ENCODE assay signal across 17 cellular contexts in the genomic region with DNA sequence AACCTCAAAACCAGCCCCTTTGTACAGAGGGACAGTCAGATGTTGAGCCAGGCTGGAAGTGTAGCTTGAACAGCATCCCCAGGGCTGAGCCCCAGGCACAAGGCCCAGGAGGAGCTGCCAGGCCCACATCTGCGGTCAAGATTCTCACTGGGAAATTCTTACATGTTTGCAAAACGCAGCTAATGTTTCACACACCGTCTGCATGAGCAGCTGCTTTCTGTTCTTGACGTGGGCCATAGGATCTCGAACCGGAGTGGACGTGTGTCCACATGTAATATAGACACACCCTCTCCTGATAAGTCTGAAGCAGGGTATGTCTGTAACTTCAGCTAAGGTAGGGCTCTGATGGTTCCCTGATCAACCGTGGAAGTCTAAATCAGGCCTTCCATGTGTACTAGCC. TPM values are rescaled to one million over a fixed set of nuclear protein-coding genes. Genes with fewer than 3 reads are reported as not detected.
DNase-seq lines count a peak whose midpoint lies in the region; ATAC-seq and TF ChIP-seq lines count a peak whose summit lies in the region.
"Had no signal": no experiment of that assay in that cellular context is flagged by ENCODE, and none has a peak within 500 bp of the region (broad histone marks: within the 10 kb centered on the region; RNA-seq: fewer than 3 reads in every experiment).

No MANE protein-coding gene starts in this region.

- dilution Hi-C loops in mammary epithelial cell (cut with HindIII; ENCODE audit: low sequenced_read_pairs): no loop called here

- peaks cover 33% of the 10 kb centered on the region for H3K36me3 Mint-ChIP-seq in CD8-positive, alpha-beta T cell
- peaks cover 0 to 2% of the 10 kb centered on the region in 2 donors for H3K36me3 Mint-ChIP-seq in activated naive CD4-positive, alpha-beta T cell treated with anti-CD3 and anti-CD28 coated beads, Interleukin-2, amount 50 U/mL, for 72 hours

- no peaks in the 10 kb centered on the region for H3K9me3 ChIP-seq in mammary epithelial cell (replicated peaks; ENCODE audit: insufficient read depth, low read length)
- no peaks in the 10 kb centered on the region for H3K9me3 ChIP-seq in CD8-positive, alpha-beta T cell (ENCODE audit: low read length)

- H4K20me1 ChIP-seq in mammary epithelial cell (ENCODE audit: insufficient read depth, low read length): no peaks in the 10 kb centered on the region

- no peaks in the 10 kb centered on the region for H3K36me3 ChIP-seq in mammary epithelial cell (ENCODE audit: insufficient read depth, low read length)
- no peaks in the 10 kb centered on the region for H3K36me3 ChIP-seq in CD8-positive, alpha-beta T cell (ENCODE audit: insufficient read depth, low read length)

- WGBS in mammary epithelial cell (ENCODE audit: low coverage, missing lambda C conversion rate): 75% methylated on average over 8 of the region's 8 CpGs

- no TSS peak for BruUV-seq in mammary epithelial cell (replicated peaks; lab: Mats Ljungman, UMichigan)

- H2AFZ ChIP-seq in mammary epithelial cell (ENCODE audit: low read depth, low read length): no peak overlapping the region

- intact Hi-C loops in mammary epithelial cell (cut with micrococcal nuclease) (no loop called here), left cardiac atrium (cut with DNase I) (loop anchor here (10.0 kb wide), 2 partner anchors 282 to 392 kb away; a partner anchor contains a TSS), sciatic nerve (cut with DNase I) (no loop called here)
- intact Hi-C loops in CD8-positive, alpha-beta T cell (cut with DNase I, micrococcal nuclease): no loop called here

- no peak overlapping the region for H3K9ac ChIP-seq in mammary epithelial cell (ENCODE audit: insufficient read depth, low read length)

- no peak overlapping the region for H3K27ac ChIP-seq in mammary epithelial cell (ENCODE audit: insufficient read depth, low read depth, low read length)
- H3K27ac ChIP-seq in CD8-positive, alpha-beta T cell (ENCODE audit: low read depth, low read length): no peak overlapping the region

- H3K4me3 ChIP-seq in mammary epithelial cell (replicated peaks in 1 of 3; ENCODE audit: insufficient read depth in 1 of 3, low read depth in 2 of 3, low read length in 3 of 3): no peak overlapping the region
- H3K4me3 ChIP-seq in CD8-positive, alpha-beta T cell (ENCODE audit: low read depth, low read length): no peak overlapping the region

- DNase-seq in AG09319 (ENCODE audit: extremely low read depth, low read depth) (peak; percentile 77), mammary epithelial cell (peak; percentile 55), left cardiac atrium (no peak), sciatic nerve (ENCODE audit: low spot score) (no peak)
- no peak for DNase-seq in CD8-positive, alpha-beta T cell
- DNase-seq in activated naive CD4-positive, alpha-beta T cell treated with anti-CD3 and anti-CD28 coated beads, Interleukin-2, amount 50 U/mL, for 72 hours (ENCODE audit: low spot score in 2 of 2): no peak
- no peak for DNase-seq in stimulated activated CD4-positive, alpha-beta T cell treated with anti-CD3 and anti-CD28 coated beads, Interleukin-4, amount 100 ng/mL, for 24 hours
- no peak for DNase-seq in activated CD8-positive, alpha-beta memory T cell treated with anti-CD3 and anti-CD28 coated beads, Interleukin-2, amount 50 U/mL, for 48 hours
- DNase-seq: activated naive CD8-positive, alpha-beta T cell treated with anti-CD3 and anti-CD28 coated beads, Interleukin-2, amount 10 ng/mL, durations not matched to agents 7 days and 5 days; cortex of kidney; Kasumi-1; NCI-H1930; NCI-H526 treated with DMSO at 0.1 percent for 48 hours; retina; stimulated activated naive CD8-positive, alpha-beta T cell treated with anti-CD3 and anti-CD28 coated beads, Interleukin-15, Interleukin-2, amounts not matched to agents 100 U/mL and 50 U/mL, for 24 hours; SW 1271 had no signal

- POLR2A ChIA-PET in CD8-positive, alpha-beta T cell (lab: Charles Lee): no interaction called here

- peak; percentile 50 to 77 for ATAC-seq in left cardiac atrium
- peak; percentile 89 for ATAC-seq in sciatic nerve
- no peak for ATAC-seq in CD8-positive, alpha-beta T cell
- no peak for ATAC-seq in activated naive CD4-positive, alpha-beta T cell treated with anti-CD3 and anti-CD28 coated beads, Interleukin-2, amount 50 U/mL, for 72 hours
- ATAC-seq: HCT116; stimulated activated naive CD8-positive, alpha-beta T cell treated with anti-CD3 and anti-CD28 coated beads, Interleukin-15, Interleukin-2, amounts not matched to agents 100 U/mL and 50 U/mL, for 24 hours had no signal

- no peak overlapping the region for H3K27ac Mint-ChIP-seq in CD8-positive, alpha-beta T cell
- no peak overlapping the region for H3K27ac Mint-ChIP-seq in activated naive CD4-positive, alpha-beta T cell treated with anti-CD3 and anti-CD28 coated beads, Interleukin-2, amount 50 U/mL, for 72 hours

- TF ChIP-seq CTCF in AG09319 (IDR thresholded peaks at IDR 0.05; ENCODE audit: low read depth, low read length) (no peak), mammary epithelial cell (conservative IDR thresholded peaks at IDR 0.05 in 1 of 2, IDR thresholded peaks at IDR 0.05 in 1 of 2; ENCODE audit: extremely low read depth in 1 of 2, insufficient read depth in 1 of 2, low read depth in 1 of 2, low read length in 2 of 2) (no peak)
- TF ChIP-seq CTCF in CD8-positive, alpha-beta T cell (IDR thresholded peaks at IDR 0.05): no peak

- no peaks in the 10 kb centered on the region for H3K27me3 Mint-ChIP-seq in CD8-positive, alpha-beta T cell (ENCODE audit: low read depth)
- H3K27me3 Mint-ChIP-seq: activated naive CD8-positive, alpha-beta T cell treated with anti-CD3 and anti-CD28 coated beads, Interleukin-2, amount 10 ng/mL, durations not matched to agents 7 days and 5 days had no signal

- no peak overlapping the region for H3K4me2 ChIP-seq in mammary epithelial cell (ENCODE audit: insufficient read depth, low read depth, low read length)

- H3K4me1 Mint-ChIP-seq in CD8-positive, alpha-beta T cell (ENCODE audit: low read depth): no peaks in the 10 kb centered on the region

- no peaks in the 10 kb centered on the region for H3K79me2 ChIP-seq in mammary epithelial cell (ENCODE audit: insufficient read depth, low read length)

- no peak overlapping the region for H3K4me3 Mint-ChIP-seq in CD8-positive, alpha-beta T cell
- H3K4me3 Mint-ChIP-seq: activated naive CD8-positive, alpha-beta T cell treated with anti-CD3 and anti-CD28 coated beads, Interleukin-2, amount 10 ng/mL, durations not matched to agents 7 days and 5 days had no signal

- in situ Hi-C loops in mammary epithelial cell (cut with MboI; ENCODE audit: low sequenced_read_pairs in 2 of 2): loop anchor here in 1 of 2 donors (25.0 kb wide), 1 partner anchor 260 kb away; no protein-coding TSS in a partner anchor

- H3K9me3 Mint-ChIP-seq in CD8-positive, alpha-beta T cell: no peaks in the 10 kb centered on the region
- no peaks in the 10 kb centered on the region for H3K9me3 Mint-ChIP-seq in activated naive CD4-positive, alpha-beta T cell treated with anti-CD3 and anti-CD28 coated beads, Interleukin-2, amount 50 U/mL, for 72 hours
- H3K9me3 Mint-ChIP-seq: activated naive CD8-positive, alpha-beta T cell treated with anti-CD3 and anti-CD28 coated beads, Interleukin-2, amount 10 ng/mL, durations not matched to agents 7 days and 5 days had no signal

- no peaks in the 10 kb centered on the region for H3K27me3 ChIP-seq in mammary epithelial cell (ENCODE audit: insufficient read depth, low read length)
- no peaks in the 10 kb centered on the region for H3K27me3 ChIP-seq in CD8-positive, alpha-beta T cell (ENCODE audit: insufficient read depth, low read length)

- no peaks in the 10 kb centered on the region for H3K4me1 ChIP-seq in mammary epithelial cell (ENCODE audit: insufficient read depth, low read length)
- no peaks in the 10 kb centered on the region for H3K4me1 ChIP-seq in CD8-positive, alpha-beta T cell (ENCODE audit: insufficient read depth, low read length)

- CTCF ChIA-PET in mammary epithelial cell (lab: Charles Lee; ENCODE audit: low non-redundant PET): no interaction called here
- CTCF ChIA-PET in CD8-positive, alpha-beta T cell (lab: Charles Lee): no interaction called here

RNA-seq across cellular contexts. Expression of a gene that starts 41.3 kb away (rescaled TPM):
- total RNA-seq in mammary epithelial cell: 10 to 100 TPM; 65.8 to 82.2 TPM
- 63.3 TPM for polyA plus RNA-seq in mammary epithelial cell
- polyA minus RNA-seq in mammary epithelial cell: 40.0 TPM
- total RNA-seq in left cardiac atrium: 10 to 100 TPM; 11.2 to 13.2 TPM
- total RNA-seq in sciatic nerve: 11.6 TPM
- 10 to 100 TPM; 24.7 to 26.1 TPM for total RNA-seq in CD8-positive, alpha-beta T cell
- total RNA-seq in activated naive CD4-positive, alpha-beta T cell treated with anti-CD3 and anti-CD28 coated beads, Interleukin-2, amount 50 U/mL, for 72 hours: 10 to 100 TPM; 32.5 to 38.0 TPM

Comparison
In these comparisons a context has a peak if more than half of its experiments do, and no peak if none do; other contexts are left out.
1. DNase-seq: peak in AG09319 (single experiment) and mammary epithelial cell (single experiment); none in left cardiac atrium (single experiment), sciatic nerve (single experiment), CD8-positive, alpha-beta T cell (0 of 7), activated naive CD4-positive, alpha-beta T cell treated with anti-CD3 and anti-CD28 coated beads, Interleukin-2, amount 50 U/mL, for 72 hours (0 of 2), stimulated activated CD4-positive, alpha-beta T cell treated with anti-CD3 and anti-CD28 coated beads, Interleukin-4, amount 100 ng/mL, for 24 hours (single experiment) and activated CD8-positive, alpha-beta memory T cell treated with anti-CD3 and anti-CD28 coated beads, Interleukin-2, amount 50 U/mL, for 48 hours (single experiment).
2. ATAC-seq: peak in left cardiac atrium (2 of 2) and sciatic nerve (single experiment); none in CD8-positive, alpha-beta T cell (single experiment) and activated naive CD4-positive, alpha-beta T cell treated with anti-CD3 and anti-CD28 coated beads, Interleukin-2, amount 50 U/mL, for 72 hours (0 of 2).
3. intact Hi-C loops: an anchor here in left cardiac atrium (10.0 kb wide); none called in mammary epithelial cell, sciatic nerve and CD8-positive, alpha-beta T cell.